In the genomic region with DNA sequence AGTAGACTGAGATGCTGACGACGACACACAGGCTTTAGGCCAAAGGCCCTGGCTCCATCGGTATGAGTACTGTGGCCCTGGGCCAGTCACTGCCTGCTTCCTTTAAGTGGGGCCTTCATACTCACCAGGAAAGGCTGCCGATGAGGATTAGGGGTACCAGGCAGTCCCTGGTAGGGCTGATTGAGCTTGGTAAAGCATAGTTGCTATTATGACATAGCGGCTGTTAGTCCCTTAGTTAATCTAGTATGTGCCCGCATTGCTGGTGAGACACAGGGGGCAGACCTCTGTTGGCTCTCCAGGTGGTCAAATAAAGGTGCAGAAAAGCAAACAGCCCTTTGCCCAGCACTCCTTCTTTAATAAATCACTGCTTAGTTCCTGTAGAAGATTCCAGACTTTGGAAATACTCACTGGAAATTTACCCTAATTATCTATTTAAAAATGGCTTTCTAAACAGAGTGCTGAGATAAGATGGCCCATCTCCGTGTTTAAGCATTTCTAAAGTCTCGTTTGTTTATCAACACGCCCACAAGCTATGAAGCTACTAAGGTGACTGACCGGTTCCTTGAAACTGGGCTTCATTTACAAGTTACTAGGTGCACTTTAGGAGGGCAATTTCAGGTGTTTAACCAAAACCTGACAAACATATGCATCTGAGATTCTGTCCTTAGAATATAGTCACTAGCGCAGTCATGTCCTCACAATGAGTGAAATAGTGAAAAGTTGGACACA, we compare ENCODE assay signal across 2 cellular contexts.
TF ChIP-seq lines count a peak whose summit lies in the region.

No MANE protein-coding gene starts in this region.

TF ChIP-seq in A549, 52 proteins besides CTCF, POLR2A, EP300 and RAD21 (continued from another document):
- TF ChIP-seq, protein P1, sequence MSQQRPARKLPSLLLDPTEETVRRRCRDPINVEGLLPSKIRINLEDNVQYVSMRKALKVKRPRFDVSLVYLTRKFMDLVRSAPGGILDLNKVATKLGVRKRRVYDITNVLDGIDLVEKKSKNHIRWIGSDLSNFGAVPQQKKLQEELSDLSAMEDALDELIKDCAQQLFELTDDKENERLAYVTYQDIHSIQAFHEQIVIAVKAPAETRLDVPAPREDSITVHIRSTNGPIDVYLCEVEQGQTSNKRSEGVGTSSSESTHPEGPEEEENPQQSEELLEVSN (IDR thresholded peaks at IDR 0.05; ENCODE audit: borderline replicate concordance, low read depth): no peak
- TF ChIP-seq, protein P2, sequence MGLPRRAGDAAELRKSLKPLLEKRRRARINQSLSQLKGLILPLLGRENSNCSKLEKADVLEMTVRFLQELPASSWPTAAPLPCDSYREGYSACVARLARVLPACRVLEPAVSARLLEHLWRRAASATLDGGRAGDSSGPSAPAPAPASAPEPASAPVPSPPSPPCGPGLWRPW (IDR thresholded peaks at IDR 0.05): no peak
- TF ChIP-seq NPAS2 (CRISPR knock-in tag; IDR thresholded peaks at IDR 0.05; ENCODE audit: borderline replicate concordance) (no peak), CHD4 (IDR thresholded peaks at IDR 0.05; ENCODE audit: borderline replicate concordance) (no peak), ESRRA (IDR thresholded peaks at IDR 0.05; ENCODE audit: borderline replicate concordance, low read length) (no peak), BHLHE40 (IDR thresholded peaks at IDR 0.05; ENCODE audit: low read depth, low read length) (no peak), FOXS1 (CRISPR knock-in tag; IDR thresholded peaks at IDR 0.05) (no peak), RFX5 (IDR thresholded peaks at IDR 0.05) (no peak), GATA3 (IDR thresholded peaks at IDR 0.05; ENCODE audit: borderline replicate concordance) (no peak), POLR2AphosphoS2 (conservative IDR thresholded peaks at IDR 0.05; ENCODE audit: low read length) (no peak), RNF2 (IDR thresholded peaks at IDR 0.05; ENCODE audit: borderline replicate concordance, low read depth) (no peak), TP53 (CRISPR knock-in tag; IDR thresholded peaks at IDR 0.05) (no peak), SREBF2 (IDR thresholded peaks at IDR 0.05) (no peak), ZNF302 (CRISPR knock-in tag; IDR thresholded peaks at IDR 0.05) (no peak), JUNB (IDR thresholded peaks at IDR 0.05) (no peak), NR3C1 (IDR thresholded peaks at IDR 0.05) (no peak), HOXA7 (CRISPR knock-in tag; IDR thresholded peaks at IDR 0.05) (no peak), MAFK (IDR thresholded peaks at IDR 0.05; ENCODE audit: partially characterized antibody) (no peak)

TF ChIP-seq in liver, 16 proteins besides CTCF, POLR2A, EP300 and RAD21 (continued from another document):
- TF ChIP-seq, protein P3, sequence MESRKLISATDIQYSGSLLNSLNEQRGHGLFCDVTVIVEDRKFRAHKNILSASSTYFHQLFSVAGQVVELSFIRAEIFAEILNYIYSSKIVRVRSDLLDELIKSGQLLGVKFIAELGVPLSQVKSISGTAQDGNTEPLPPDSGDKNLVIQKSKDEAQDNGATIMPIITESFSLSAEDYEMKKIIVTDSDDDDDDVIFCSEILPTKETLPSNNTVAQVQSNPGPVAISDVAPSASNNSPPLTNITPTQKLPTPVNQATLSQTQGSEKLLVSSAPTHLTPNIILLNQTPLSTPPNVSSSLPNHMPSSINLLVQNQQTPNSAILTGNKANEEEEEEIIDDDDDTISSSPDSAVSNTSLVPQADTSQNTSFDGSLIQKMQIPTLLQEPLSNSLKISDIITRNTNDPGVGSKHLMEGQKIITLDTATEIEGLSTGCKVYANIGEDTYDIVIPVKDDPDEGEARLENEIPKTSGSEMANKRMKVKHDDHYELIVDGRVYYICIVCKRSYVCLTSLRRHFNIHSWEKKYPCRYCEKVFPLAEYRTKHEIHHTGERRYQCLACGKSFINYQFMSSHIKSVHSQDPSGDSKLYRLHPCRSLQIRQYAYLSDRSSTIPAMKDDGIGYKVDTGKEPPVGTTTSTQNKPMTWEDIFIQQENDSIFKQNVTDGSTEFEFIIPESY (IDR thresholded peaks at IDR 0.05): no peak
- TF ChIP-seq GABPA (IDR thresholded peaks at IDR 0.05 in 1 of 2, conservative IDR thresholded peaks at IDR 0.05 in 1 of 2) (no peak), YY1 (IDR thresholded peaks at IDR 0.05) (peak; percentile 76), RXRA (IDR thresholded peaks at IDR 0.05) (peak; percentile 35 to 45), SP1 (IDR thresholded peaks at IDR 0.05) (peak; percentile 75), HNF4A (conservative IDR thresholded peaks at IDR 0.05) (peak; percentile 56 to 62), JUND (IDR thresholded peaks at IDR 0.05) (no peak), NR2F2 (IDR thresholded peaks at IDR 0.05) (no peak), FOXA2 (IDR thresholded peaks at IDR 0.05) (peak; percentile 32), HNF4G (IDR thresholded peaks at IDR 0.05) (no peak)
- TF ChIP-seq, protein P4, sequence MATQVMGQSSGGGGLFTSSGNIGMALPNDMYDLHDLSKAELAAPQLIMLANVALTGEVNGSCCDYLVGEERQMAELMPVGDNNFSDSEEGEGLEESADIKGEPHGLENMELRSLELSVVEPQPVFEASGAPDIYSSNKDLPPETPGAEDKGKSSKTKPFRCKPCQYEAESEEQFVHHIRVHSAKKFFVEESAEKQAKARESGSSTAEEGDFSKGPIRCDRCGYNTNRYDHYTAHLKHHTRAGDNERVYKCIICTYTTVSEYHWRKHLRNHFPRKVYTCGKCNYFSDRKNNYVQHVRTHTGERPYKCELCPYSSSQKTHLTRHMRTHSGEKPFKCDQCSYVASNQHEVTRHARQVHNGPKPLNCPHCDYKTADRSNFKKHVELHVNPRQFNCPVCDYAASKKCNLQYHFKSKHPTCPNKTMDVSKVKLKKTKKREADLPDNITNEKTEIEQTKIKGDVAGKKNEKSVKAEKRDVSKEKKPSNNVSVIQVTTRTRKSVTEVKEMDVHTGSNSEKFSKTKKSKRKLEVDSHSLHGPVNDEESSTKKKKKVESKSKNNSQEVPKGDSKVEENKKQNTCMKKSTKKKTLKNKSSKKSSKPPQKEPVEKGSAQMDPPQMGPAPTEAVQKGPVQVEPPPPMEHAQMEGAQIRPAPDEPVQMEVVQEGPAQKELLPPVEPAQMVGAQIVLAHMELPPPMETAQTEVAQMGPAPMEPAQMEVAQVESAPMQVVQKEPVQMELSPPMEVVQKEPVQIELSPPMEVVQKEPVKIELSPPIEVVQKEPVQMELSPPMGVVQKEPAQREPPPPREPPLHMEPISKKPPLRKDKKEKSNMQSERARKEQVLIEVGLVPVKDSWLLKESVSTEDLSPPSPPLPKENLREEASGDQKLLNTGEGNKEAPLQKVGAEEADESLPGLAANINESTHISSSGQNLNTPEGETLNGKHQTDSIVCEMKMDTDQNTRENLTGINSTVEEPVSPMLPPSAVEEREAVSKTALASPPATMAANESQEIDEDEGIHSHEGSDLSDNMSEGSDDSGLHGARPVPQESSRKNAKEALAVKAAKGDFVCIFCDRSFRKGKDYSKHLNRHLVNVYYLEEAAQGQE (IDR thresholded peaks at IDR 0.05): peak; percentile 23
